In the genomic region with DNA sequence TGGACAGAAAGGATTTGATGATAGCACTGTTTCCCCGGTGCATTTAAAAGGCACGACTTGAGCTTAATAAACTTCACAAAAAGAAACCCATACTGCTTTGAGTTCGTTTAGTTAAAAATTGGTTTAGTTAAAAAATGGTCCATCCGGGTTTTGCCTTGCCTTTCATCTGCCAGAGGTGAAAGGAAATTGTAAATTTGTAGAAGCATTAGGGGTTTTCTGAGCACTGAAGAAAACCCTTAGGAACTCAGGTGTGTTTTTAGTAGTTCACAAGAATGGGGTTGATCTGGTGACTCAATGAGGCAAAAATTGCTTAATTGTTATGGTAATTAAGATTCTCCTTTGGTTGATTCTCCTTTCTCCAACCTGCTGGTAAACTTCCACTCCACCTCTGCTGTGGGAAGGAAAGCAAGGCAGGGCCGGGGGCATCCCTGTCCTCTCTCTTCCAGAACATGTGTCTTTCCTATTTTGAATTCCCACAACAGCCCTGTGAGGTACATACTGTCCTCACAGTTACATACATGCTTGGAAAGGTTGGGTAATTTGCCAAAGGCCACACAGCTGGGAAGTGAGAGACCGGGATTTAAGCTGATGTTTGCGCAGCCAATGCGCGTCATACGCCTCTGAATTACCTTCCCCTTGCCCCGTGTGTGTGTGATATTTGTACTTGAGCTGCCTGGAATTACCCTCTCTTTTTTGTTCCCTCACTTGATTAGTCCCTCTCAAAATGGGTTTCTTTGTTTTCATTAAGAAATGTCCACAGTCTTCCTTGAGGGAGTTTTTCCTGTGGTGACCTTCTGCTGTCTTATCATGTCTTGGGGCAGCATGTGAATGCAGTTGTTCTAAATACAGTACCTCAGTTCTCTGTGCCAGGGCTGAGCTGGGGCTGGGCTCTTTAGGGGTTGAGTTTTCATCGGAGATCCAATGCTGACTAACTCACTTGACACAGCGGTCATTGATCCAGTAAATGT, we compare ENCODE assay signal across 4 cellular contexts.
TF ChIP-seq lines count a peak whose summit lies in the region.

No MANE protein-coding gene starts in this region.

TF ChIP-seq in A549, 52 proteins besides CTCF, POLR2A, EP300 and RAD21 (continues in another document):
- TF ChIP-seq HEYL (CRISPR knock-in tag; IDR thresholded peaks at IDR 0.05) (no peak), FOSL2 (IDR thresholded peaks at IDR 0.05) (no peak), FOSL2 (CRISPR knock-in tag; IDR thresholded peaks at IDR 0.05) (no peak)
- TF ChIP-seq, protein P1, sequence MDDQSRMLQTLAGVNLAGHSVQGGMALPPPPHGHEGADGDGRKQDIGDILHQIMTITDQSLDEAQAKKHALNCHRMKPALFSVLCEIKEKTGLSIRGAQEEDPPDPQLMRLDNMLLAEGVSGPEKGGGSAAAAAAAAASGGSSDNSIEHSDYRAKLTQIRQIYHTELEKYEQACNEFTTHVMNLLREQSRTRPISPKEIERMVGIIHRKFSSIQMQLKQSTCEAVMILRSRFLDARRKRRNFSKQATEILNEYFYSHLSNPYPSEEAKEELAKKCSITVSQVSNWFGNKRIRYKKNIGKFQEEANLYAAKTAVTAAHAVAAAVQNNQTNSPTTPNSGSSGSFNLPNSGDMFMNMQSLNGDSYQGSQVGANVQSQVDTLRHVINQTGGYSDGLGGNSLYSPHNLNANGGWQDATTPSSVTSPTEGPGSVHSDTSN (IDR thresholded peaks at IDR 0.05) = no peak
- TF ChIP-seq, protein P2, sequence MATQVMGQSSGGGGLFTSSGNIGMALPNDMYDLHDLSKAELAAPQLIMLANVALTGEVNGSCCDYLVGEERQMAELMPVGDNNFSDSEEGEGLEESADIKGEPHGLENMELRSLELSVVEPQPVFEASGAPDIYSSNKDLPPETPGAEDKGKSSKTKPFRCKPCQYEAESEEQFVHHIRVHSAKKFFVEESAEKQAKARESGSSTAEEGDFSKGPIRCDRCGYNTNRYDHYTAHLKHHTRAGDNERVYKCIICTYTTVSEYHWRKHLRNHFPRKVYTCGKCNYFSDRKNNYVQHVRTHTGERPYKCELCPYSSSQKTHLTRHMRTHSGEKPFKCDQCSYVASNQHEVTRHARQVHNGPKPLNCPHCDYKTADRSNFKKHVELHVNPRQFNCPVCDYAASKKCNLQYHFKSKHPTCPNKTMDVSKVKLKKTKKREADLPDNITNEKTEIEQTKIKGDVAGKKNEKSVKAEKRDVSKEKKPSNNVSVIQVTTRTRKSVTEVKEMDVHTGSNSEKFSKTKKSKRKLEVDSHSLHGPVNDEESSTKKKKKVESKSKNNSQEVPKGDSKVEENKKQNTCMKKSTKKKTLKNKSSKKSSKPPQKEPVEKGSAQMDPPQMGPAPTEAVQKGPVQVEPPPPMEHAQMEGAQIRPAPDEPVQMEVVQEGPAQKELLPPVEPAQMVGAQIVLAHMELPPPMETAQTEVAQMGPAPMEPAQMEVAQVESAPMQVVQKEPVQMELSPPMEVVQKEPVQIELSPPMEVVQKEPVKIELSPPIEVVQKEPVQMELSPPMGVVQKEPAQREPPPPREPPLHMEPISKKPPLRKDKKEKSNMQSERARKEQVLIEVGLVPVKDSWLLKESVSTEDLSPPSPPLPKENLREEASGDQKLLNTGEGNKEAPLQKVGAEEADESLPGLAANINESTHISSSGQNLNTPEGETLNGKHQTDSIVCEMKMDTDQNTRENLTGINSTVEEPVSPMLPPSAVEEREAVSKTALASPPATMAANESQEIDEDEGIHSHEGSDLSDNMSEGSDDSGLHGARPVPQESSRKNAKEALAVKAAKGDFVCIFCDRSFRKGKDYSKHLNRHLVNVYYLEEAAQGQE (IDR thresholded peaks at IDR 0.05) = no peak

TF ChIP-seq in GM23338, 12 proteins besides CTCF, POLR2A, EP300 and RAD21:
- TF ChIP-seq JUNB (IDR thresholded peaks at IDR 0.05; ENCODE audit: unreplicated experiment) (no peak), NANOG (IDR thresholded peaks at IDR 0.05; ENCODE audit: borderline replicate concordance) (peak; percentile 55)
TF ChIP-seq in GM23338: peak in this region for 1.

TF ChIP-seq in H1, 55 proteins besides CTCF, POLR2A, EP300 and RAD21:
- TF ChIP-seq KDM4A (IDR thresholded peaks at IDR 0.05; ENCODE audit: low read depth, low read length, severe bottlenecking) (no peak), SP1 (IDR thresholded peaks at IDR 0.05; ENCODE audit: low read depth, low read length) (no peak), CBX8 (IDR thresholded peaks at IDR 0.05; ENCODE audit: borderline replicate concordance, low read depth, low read length) (no peak), CEBPB (IDR thresholded peaks at IDR 0.05; ENCODE audit: low read depth, low read length) (no peak), CTBP2 (IDR thresholded peaks at IDR 0.05; ENCODE audit: borderline replicate concordance, insufficient read depth, insufficient read length, low read length) (no peak), SIRT6 (IDR thresholded peaks at IDR 0.05; ENCODE audit: low read length) (no peak), BCL11A (IDR thresholded peaks at IDR 0.05; ENCODE audit: low read depth in 2 of 2, low read length in 2 of 2) (no peak), KDM5A (IDR thresholded peaks at IDR 0.05; ENCODE audit: low read length) (no peak), TEAD4 (IDR thresholded peaks at IDR 0.05; ENCODE audit: low read depth, low read length) (no peak), RXRA (IDR thresholded peaks at IDR 0.05; ENCODE audit: insufficient read depth, low read depth, low read length) (no peak)

TF ChIP-seq in liver, 16 proteins besides CTCF, POLR2A, EP300 and RAD21:
- TF ChIP-seq FOXA1 (IDR thresholded peaks at IDR 0.05) (no peak), GABPA (IDR thresholded peaks at IDR 0.05 in 1 of 2, conservative IDR thresholded peaks at IDR 0.05 in 1 of 2) (no peak), TAF1 (conservative IDR thresholded peaks at IDR 0.05) (no peak), SP1 (IDR thresholded peaks at IDR 0.05) (peak; percentile 34), YY1 (IDR thresholded peaks at IDR 0.05) (no peak), HNF4G (IDR thresholded peaks at IDR 0.05) (no peak), NR2F2 (IDR thresholded peaks at IDR 0.05) (peak; percentile 67)
- TF ChIP-seq, protein P3, sequence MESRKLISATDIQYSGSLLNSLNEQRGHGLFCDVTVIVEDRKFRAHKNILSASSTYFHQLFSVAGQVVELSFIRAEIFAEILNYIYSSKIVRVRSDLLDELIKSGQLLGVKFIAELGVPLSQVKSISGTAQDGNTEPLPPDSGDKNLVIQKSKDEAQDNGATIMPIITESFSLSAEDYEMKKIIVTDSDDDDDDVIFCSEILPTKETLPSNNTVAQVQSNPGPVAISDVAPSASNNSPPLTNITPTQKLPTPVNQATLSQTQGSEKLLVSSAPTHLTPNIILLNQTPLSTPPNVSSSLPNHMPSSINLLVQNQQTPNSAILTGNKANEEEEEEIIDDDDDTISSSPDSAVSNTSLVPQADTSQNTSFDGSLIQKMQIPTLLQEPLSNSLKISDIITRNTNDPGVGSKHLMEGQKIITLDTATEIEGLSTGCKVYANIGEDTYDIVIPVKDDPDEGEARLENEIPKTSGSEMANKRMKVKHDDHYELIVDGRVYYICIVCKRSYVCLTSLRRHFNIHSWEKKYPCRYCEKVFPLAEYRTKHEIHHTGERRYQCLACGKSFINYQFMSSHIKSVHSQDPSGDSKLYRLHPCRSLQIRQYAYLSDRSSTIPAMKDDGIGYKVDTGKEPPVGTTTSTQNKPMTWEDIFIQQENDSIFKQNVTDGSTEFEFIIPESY (IDR thresholded peaks at IDR 0.05) = no peak
- TF ChIP-seq, protein P4, sequence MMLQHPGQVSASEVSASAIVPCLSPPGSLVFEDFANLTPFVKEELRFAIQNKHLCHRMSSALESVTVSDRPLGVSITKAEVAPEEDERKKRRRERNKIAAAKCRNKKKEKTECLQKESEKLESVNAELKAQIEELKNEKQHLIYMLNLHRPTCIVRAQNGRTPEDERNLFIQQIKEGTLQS (IDR thresholded peaks at IDR 0.05) = no peak
- TF ChIP-seq, protein P5, sequence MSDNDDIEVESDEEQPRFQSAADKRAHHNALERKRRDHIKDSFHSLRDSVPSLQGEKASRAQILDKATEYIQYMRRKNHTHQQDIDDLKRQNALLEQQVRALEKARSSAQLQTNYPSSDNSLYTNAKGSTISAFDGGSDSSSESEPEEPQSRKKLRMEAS (IDR thresholded peaks at IDR 0.05) = no peak
